Comparison of ENCODE assay signal across 8 cellular contexts in genomic region chr3:56556908-56557814, GRCh38. TPM values are rescaled to one million over a fixed set of nuclear protein-coding genes. Genes with fewer than 3 reads are reported as not detected.
DNase-seq lines count a peak whose midpoint lies in the region; ATAC-seq and TF ChIP-seq lines count a peak whose summit lies in the region.

Gene CCDC66, plus strand, starts transcription at chr3:56557175. Its CDS starts 68 bp downstream, at chr3:56557243.

- peak; percentile 84 for TF ChIP-seq POLR2A in right lobe of liver (IDR thresholded peaks at IDR 0.05)

- H3K4me3 ChIP-seq in right lobe of liver: peak within 1 kb of the TSS; percentile 53 to 79 (median 65)

- H3K27ac Mint-ChIP-seq in CD4-positive, alpha-beta T cell: peak within 1 kb of the TSS; percentile 97

- H3K36me3 ChIP-seq in right lobe of liver: peaks cover 0 to 12% (median 0%) of the 10 kb centered on the region in 4 donors

- WGBS in right lobe of liver (ENCODE audit: insufficient coverage, low coverage, low lambda C conversion rate, missing lambda C conversion rate): under 1% methylated on average over 36 of the region's 54 CpGs

- H3K4me3 Mint-ChIP-seq in CD4-positive, alpha-beta T cell: peak within 1 kb of the TSS; percentile 99

- TF ChIP-seq CTCF in CD4-positive, alpha-beta T cell (IDR thresholded peaks at IDR 0.05): peak; percentile 67
- TF ChIP-seq CTCF in right lobe of liver (IDR thresholded peaks at IDR 0.05): peak; percentile 41 to 57 (median 52)

- intact Hi-C loops in CD4-positive, alpha-beta T cell (cut with DNase I, micrococcal nuclease): loop anchor here (1.0 to 10.0 kb wide), 7 partner anchors 36 to 670 kb away; partner anchors contain the start of genes TASOR (in 2 of the 2), APPL1 (in 1 of the 2) and ARHGEF3 (in 1 of the 2)
- intact Hi-C loops in right lobe of liver (cut with DNase I): no loop called here

- POLR2A ChIA-PET in CD4-positive, alpha-beta T cell (lab: Charles Lee): interaction anchor here (0.5 to 4.3 kb wide), 35 partner anchors 9 to 1199 kb away, joined by 3 to 74 read pairs (median 5); partner anchors contain the start of genes ARHGEF3, PDE12, SLMAP and TASOR

- H3K4me1 ChIP-seq in right lobe of liver: peaks cover 0 to 11% (median 0%) of the 10 kb centered on the region in 4 donors

- peak; percentile 89 to 94 (median 92) for DNase-seq in CD4-positive, alpha-beta T cell
- DNase-seq in NCI-H774 (lab: John Stamatoyannopoulos, UW) (peak; percentile 60), dermis microvascular lymphatic vessel endothelial cell (ENCODE audit: low read depth in 2 of 2) (peak; percentile 87 to 95), right lobe of liver (peak; percentile 95 to 96 (median 96))
- DNase-seq in activated CD4-positive, alpha-beta T cell treated with anti-CD3 and anti-CD28 coated beads, Interleukin-2, amount 50 U/mL, for 48 hours: peak; percentile 93
- DNase-seq in stimulated activated CD4-positive, alpha-beta T cell treated with anti-CD3 and anti-CD28 coated beads, Interleukin-4, amount 100 ng/mL, for 4 hours: peak; percentile 89 to 92

- peaks cover 48% of the 10 kb centered on the region for H3K36me3 Mint-ChIP-seq in CD4-positive, alpha-beta T cell (ENCODE audit: low read depth)

- CTCF ChIA-PET in CD4-positive, alpha-beta T cell (lab: Charles Lee): interaction anchor here (1.0 to 2.1 kb wide), 5 partner anchors 10 to 67 kb away, joined by 3 to 8 read pairs (median 3); no protein-coding TSS in a partner anchor

- H3K27me3 ChIP-seq in CD4-positive, alpha-beta T cell (ENCODE audit: control insufficient read depth, insufficient read depth, low read length): no peaks in the 10 kb centered on the region
- no peaks in the 10 kb centered on the region for H3K27me3 ChIP-seq in right lobe of liver

- no peaks in the 10 kb centered on the region for H3K27me3 Mint-ChIP-seq in CD4-positive, alpha-beta T cell

- peak; percentile 87 for ATAC-seq in CD4-positive, alpha-beta T cell (ENCODE audit: poor library complexity)
- ATAC-seq in GM19397 (IDR thresholded peaks at IDR 0.05; ENCODE audit: unreplicated experiment): peak; percentile 100
- peak; percentile 100 for ATAC-seq in HG03571 (IDR thresholded peaks at IDR 0.05; ENCODE audit: unreplicated experiment)
- ATAC-seq in right lobe of liver: peak; percentile 99 to 100 (median 100)

- H3K4me1 Mint-ChIP-seq in CD4-positive, alpha-beta T cell (ENCODE audit: low read depth): peaks cover 31% of the 10 kb centered on the region

- no peaks in the 10 kb centered on the region for H3K9me3 ChIP-seq in CD4-positive, alpha-beta T cell (ENCODE audit: control insufficient read depth, low read length)
- no peaks in the 10 kb centered on the region for H3K9me3 ChIP-seq in right lobe of liver

- peak within 1 kb of the TSS; percentile 94 for H3K27ac ChIP-seq in CD4-positive, alpha-beta T cell (ENCODE audit: low read depth, low read length)
- peak within 1 kb of the TSS; percentile 16 to 63 (median 41) for H3K27ac ChIP-seq in right lobe of liver

- H3K9me3 Mint-ChIP-seq in CD4-positive, alpha-beta T cell: no peaks in the 10 kb centered on the region

RNA-seq across cellular contexts. Expression of gene CCDC66, which starts in this region (rescaled TPM):
- total RNA-seq in CD4-positive, alpha-beta T cell: 100 to 1,000 TPM in 1 of 2 experiments, 10 to 100 TPM in 1; 97.1 to 101 TPM
- 5.9 and 7.8 TPM in 2 replicates for total RNA-seq in dermis microvascular lymphatic vessel endothelial cell
- total RNA-seq in right lobe of liver: 1 to 10 TPM; 4.5 to 9.0 (median 6.9) TPM

Comparison
In these comparisons a context has a peak if more than half of its experiments do, and no peak if none do; other contexts are left out.
1. Peak in every context shown above with its lines: DNase-seq, ATAC-seq, H3K4me3 ChIP-seq and H3K27ac ChIP-seq.
2. RNA of gene CCDC66 (total RNA-seq): 97.1 to 101 TPM in CD4-positive, alpha-beta T cell; 4.5 to 9.0 TPM in right lobe of liver and 5.9 to 7.8 TPM in dermis microvascular lymphatic vessel endothelial cell; every median in the first group is over 4 times any median in the second.
3. intact Hi-C loops: an anchor here in CD4-positive, alpha-beta T cell (1.0 to 10.0 kb wide); none called in right lobe of liver.